8 cellular contexts compared by ENCODE assay signal in the genomic region with DNA sequence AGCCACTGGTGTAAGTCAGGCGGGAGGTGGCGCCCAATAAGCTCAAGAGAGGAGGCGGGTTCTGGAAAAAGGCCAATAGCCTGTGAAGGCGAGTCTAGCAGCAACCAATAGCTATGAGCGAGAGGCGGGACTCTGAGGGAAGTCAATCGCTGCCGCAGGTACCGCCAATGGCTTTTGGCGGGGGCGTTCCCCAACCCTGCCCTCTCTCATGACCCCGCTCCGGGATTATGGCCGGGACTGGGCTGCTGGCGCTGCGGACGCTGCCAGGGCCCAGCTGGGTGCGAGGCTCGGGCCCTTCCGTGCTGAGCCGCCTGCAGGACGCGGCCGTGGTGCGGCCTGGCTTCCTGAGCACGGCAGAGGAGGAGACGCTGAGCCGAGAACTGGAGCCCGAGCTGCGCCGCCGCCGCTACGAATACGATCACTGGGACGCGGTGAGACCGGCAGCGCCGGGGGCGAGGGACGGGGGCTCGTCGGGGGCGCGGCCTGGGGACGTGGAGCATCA. TPM values are rescaled to one million over a fixed set of nuclear protein-coding genes. Genes with fewer than 3 reads are reported as not detected.
DNase-seq lines count a peak whose midpoint lies in the region; ATAC-seq and TF ChIP-seq lines count a peak whose summit lies in the region.

A gene with protein sequence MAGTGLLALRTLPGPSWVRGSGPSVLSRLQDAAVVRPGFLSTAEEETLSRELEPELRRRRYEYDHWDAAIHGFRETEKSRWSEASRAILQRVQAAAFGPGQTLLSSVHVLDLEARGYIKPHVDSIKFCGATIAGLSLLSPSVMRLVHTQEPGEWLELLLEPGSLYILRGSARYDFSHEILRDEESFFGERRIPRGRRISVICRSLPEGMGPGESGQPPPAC (plus strand): TSS at position 201 of the 502 bp plus-strand sequence. CDS start 27 bp downstream, at position 228.

- peaks cover 12% of the 10 kb centered on the region for H3K36me3 ChIP-seq in OCI-LY3 (replicated peaks; ENCODE audit: low read depth, low read length)

- peaks cover 33% of the 10 kb centered on the region for H3K36me3 Mint-ChIP-seq in Calu3 (ENCODE audit: insufficient read depth, unreplicated experiment)

- peak within 1 kb of the TSS; percentile 83 for H3K4me3 ChIP-seq in OCI-LY3 (ENCODE audit: low read length)
- peak within 1 kb of the TSS; percentile 72 for H3K4me3 ChIP-seq in epithelial cell of esophagus (ENCODE audit: low read length)

- peak within 1 kb of the TSS; percentile 91 for H3K4me2 ChIP-seq in OCI-LY3 (ENCODE audit: low read length)

- peak within 1 kb of the TSS; percentile 86 for H3K9ac ChIP-seq in OCI-LY3 (ENCODE audit: low read length)

- no peaks in the 10 kb centered on the region for H3K9me3 Mint-ChIP-seq in Calu3 (ENCODE audit: low read depth, unreplicated experiment)

- H3K79me2 ChIP-seq in OCI-LY3 (ENCODE audit: low read length) = no peaks in the 10 kb centered on the region

- peaks cover 9% of the 10 kb centered on the region for H3K4me1 ChIP-seq in OCI-LY3 (ENCODE audit: low read length)

- peak within 1 kb of the TSS; percentile 94 for H3K27ac Mint-ChIP-seq in Calu3 (ENCODE audit: unreplicated experiment)

- no peaks in the 10 kb centered on the region for H4K20me1 ChIP-seq in OCI-LY3 (ENCODE audit: insufficient read depth, low read length)

- peak within 1 kb of the TSS; percentile 85 for H3K27ac ChIP-seq in OCI-LY3 (ENCODE audit: low read length)

- intact Hi-C loops in Calu3 (cut with micrococcal nuclease; ENCODE audit: unreplicated experiment) = no loop called here

- H2AFZ ChIP-seq in OCI-LY3 (ENCODE audit: low read depth, low read length) = peak within 1 kb of the TSS; percentile 80

- TF ChIP-seq CTCF in Calu3 (IDR thresholded peaks at IDR 0.05; ENCODE audit: unreplicated experiment) (no peak), OCI-LY3 (IDR thresholded peaks at IDR 0.05; ENCODE audit: low read depth, low read length) (no peak), epithelial cell of esophagus (IDR thresholded peaks at IDR 0.05; ENCODE audit: insufficient read depth, low read depth, low read length, missing control alignments) (no peak)

- H3K27me3 ChIP-seq in OCI-LY3 (ENCODE audit: low read depth, low read length) = no peaks in the 10 kb centered on the region

- BruUV-seq in Calu3 (replicated peaks; lab: Mats Ljungman, UMichigan) = no TSS peak

- no peaks in the 10 kb centered on the region for H3K27me3 Mint-ChIP-seq in Calu3 (ENCODE audit: unreplicated experiment)

- ATAC-seq in GM21526 (IDR thresholded peaks at IDR 0.05; ENCODE audit: low FRiP score, unreplicated experiment) = peak; percentile 63

- H3K4me1 Mint-ChIP-seq in Calu3 (ENCODE audit: low read depth, unreplicated experiment) = no peaks in the 10 kb centered on the region

- H3K9me3 ChIP-seq in OCI-LY3 (ENCODE audit: insufficient read depth, low read length) = no peaks in the 10 kb centered on the region

- peak within 1 kb of the TSS; percentile 88 for H3K4me3 Mint-ChIP-seq in Calu3 (ENCODE audit: low read depth, unreplicated experiment)

- CTCF ChIA-PET in Calu3 (lab: Charles Lee) = interaction anchor here (0.6 to 0.9 kb wide), 6 partner anchors 9 to 215 kb away, joined by 3 to 14 read pairs (median 4); partner anchors contain the start of gene CLPP

- peak; percentile 94 for DNase-seq in Calu3
- DNase-seq in HuH-7.5 (ENCODE audit: low spot score) = peak; percentile 90
- peak; percentile 90 for DNase-seq in activated T-cell treated with anti-CD3 and anti-CD28 coated beads for 48 hours (ENCODE audit: low read depth)
- peak; percentile 100 for DNase-seq in epithelial cell of esophagus (ENCODE audit: low read depth)
- peak; percentile 100 for DNase-seq in middle frontal gyrus (ENCODE audit: extremely low spot score, low spot score)
- peak; percentile 82 to 92 for DNase-seq in stimulated activated CD8-positive, alpha-beta memory T cell treated with anti-CD3 and anti-CD28 coated beads, Interleukin-2, amount 100 ng/mL, for 1 hour (ENCODE audit: low read depth in 2 of 2)

RNA-seq across cellular contexts. Expression of the gene that starts here (rescaled TPM):
- total RNA-seq in Calu3 (2022) = 25.9 and 27.2 TPM in 2 replicates

Comparison
In these comparisons a context has a peak if more than half of its experiments do, and no peak if none do; other contexts are left out.
1. Peak in every context shown above with its lines: DNase-seq, ATAC-seq, H3K4me3 ChIP-seq and H3K27ac ChIP-seq.